In the genomic region with DNA sequence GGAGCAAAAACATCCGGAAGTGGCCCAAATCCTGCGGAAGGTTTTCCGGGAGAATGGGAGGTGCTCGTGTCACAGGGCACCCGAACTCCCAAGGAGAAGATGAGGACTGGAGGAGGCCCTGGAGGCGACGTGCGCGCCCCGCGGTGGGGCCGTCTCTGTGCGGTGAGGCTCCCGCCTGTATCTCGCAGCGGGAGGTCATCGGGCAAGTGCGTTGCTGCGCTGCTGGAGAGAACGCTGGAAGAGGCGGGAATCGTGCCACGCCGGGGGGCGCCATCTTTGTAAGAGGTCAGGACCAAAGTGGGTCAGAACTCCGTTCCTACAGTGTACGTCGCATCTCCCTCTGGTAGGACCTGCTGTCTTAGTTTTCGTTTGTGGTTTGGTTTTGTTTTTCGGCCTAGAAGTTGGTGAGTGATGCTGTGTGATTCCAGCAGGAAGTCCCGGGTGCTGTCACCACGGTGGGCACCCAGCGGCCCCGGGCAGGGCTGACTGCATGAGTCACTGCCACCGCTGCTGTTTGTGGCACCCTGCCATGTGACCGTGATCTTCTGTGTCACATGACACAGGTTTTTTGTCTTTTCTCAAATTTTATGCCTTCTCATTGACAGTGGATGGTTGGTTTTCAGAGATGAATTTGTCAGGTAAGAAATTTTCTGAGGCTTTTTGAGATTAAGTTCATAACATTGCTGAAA, we compare ENCODE assay signal across 26 cellular contexts.
A peak's percentile ranks its signal among the peaks of the same experiment; 100 is the strongest.
DNase-seq lines count a peak whose midpoint lies in the region; ATAC-seq lines count a peak whose summit lies in the region.
"Had no signal": no experiment of that assay in that cellular context is flagged by ENCODE, and none has a peak within 500 bp of the region (broad histone marks: within the 10 kb centered on the region; RNA-seq: fewer than 3 reads in every experiment).

No MANE protein-coding gene starts in this region.

- H3K27ac Mint-ChIP-seq in stimulated activated naive CD8-positive, alpha-beta T cell treated with anti-CD3 and anti-CD28 coated beads, Interleukin-15, amount 100 ng/mL, for 72 hours = peak overlapping the region in 1 of 2 donors; percentile 19
- H3K27ac Mint-ChIP-seq: activated CD4-positive, alpha-beta T cell treated with anti-CD3 and anti-CD28 coated beads, Interleukin-2, amount 10 ng/mL, durations not matched to agents 7 days and 5 days; brain had no signal

- DNase-seq in stimulated activated naive CD8-positive, alpha-beta T cell treated with anti-CD3 and anti-CD28 coated beads, Interleukin-15, amount 100 ng/mL, for 72 hours = no peak
- no peak for DNase-seq in stimulated activated naive CD8-positive, alpha-beta T cell treated with anti-CD3 and anti-CD28 coated beads, Interleukin-15, Interleukin-2, amounts not matched to agents 100 U/mL and 50 U/mL, for 24 hours
- DNase-seq in MV-4-11 (lab: John Stamatoyannopoulos, UW) (peak; percentile 75), astrocyte of the hippocampus (ENCODE audit: low read depth, low spot score) (peak; percentile 34), GM19240 (ENCODE audit: insufficient read length, low spot score) (no peak), iPS-NIHi11 (ENCODE audit: low spot score) (no peak)
- DNase-seq in effector CD4-positive, alpha-beta T cell = no peak
- DNase-seq: activated CD4-positive, alpha-beta T cell treated with anti-CD3 and anti-CD28 coated beads, Interleukin-2, amount 10 ng/mL, durations not matched to agents 7 days and 5 days; activated effector memory CD4-positive, alpha-beta T cell treated with Interleukin-2 at 50 U/mL for 16 hours; Caco-2; effector CD8-positive, alpha-beta T cell; foreskin keratinocyte; hippocampal formation; naive B cell; NCI-H1092 treated with DMSO at 0.1 percent for 48 hours; NCI-H1930; NCI-H2227 treated with DMSO at 0.1 percent for 48 hours; NCI-H774; small intestine; stimulated activated CD4-positive, alpha-beta T cell treated with anti-CD3 and anti-CD28 coated beads, Interleukin-1b, Interleukin-23, amount 100 ng/mL, for 48 hours; substantia nigra; WERI-Rb-1 had no signal

- no peak overlapping the region for H3K4me3 Mint-ChIP-seq in stimulated activated naive CD8-positive, alpha-beta T cell treated with anti-CD3 and anti-CD28 coated beads, Interleukin-15, amount 100 ng/mL, for 72 hours
- H3K4me3 Mint-ChIP-seq: activated CD4-positive, alpha-beta T cell treated with anti-CD3 and anti-CD28 coated beads, Interleukin-2, amount 10 ng/mL, durations not matched to agents 7 days and 5 days; brain; naive B cell had no signal

- peaks cover 25% of the 10 kb centered on the region for H3K27me3 Mint-ChIP-seq in stimulated activated naive CD8-positive, alpha-beta T cell treated with anti-CD3 and anti-CD28 coated beads, Interleukin-15, amount 100 ng/mL, for 72 hours
- H3K27me3 Mint-ChIP-seq: activated CD4-positive, alpha-beta T cell treated with anti-CD3 and anti-CD28 coated beads, Interleukin-2, amount 10 ng/mL, durations not matched to agents 7 days and 5 days had no signal

- ATAC-seq in stimulated activated naive CD8-positive, alpha-beta T cell treated with anti-CD3 and anti-CD28 coated beads, Interleukin-15, amount 100 ng/mL, for 72 hours = peak; percentile 23
- ATAC-seq in stimulated activated naive CD8-positive, alpha-beta T cell treated with anti-CD3 and anti-CD28 coated beads, Interleukin-15, Interleukin-2, amounts not matched to agents 100 U/mL and 50 U/mL, for 24 hours = no peak
- no peak for ATAC-seq in GM19324 (IDR thresholded peaks at IDR 0.05; ENCODE audit: low FRiP score, unreplicated experiment)
- ATAC-seq: foreskin keratinocyte, left lung, SK-N-SH treated with all-trans-retinoic acid at 6 μM for 48 hours had no signal

- H3K4me1 Mint-ChIP-seq in stimulated activated naive CD8-positive, alpha-beta T cell treated with anti-CD3 and anti-CD28 coated beads, Interleukin-15, amount 100 ng/mL, for 72 hours = no peaks in the 10 kb centered on the region
- H3K4me1 Mint-ChIP-seq: activated CD4-positive, alpha-beta T cell treated with anti-CD3 and anti-CD28 coated beads, Interleukin-2, amount 10 ng/mL, durations not matched to agents 7 days and 5 days; brain; naive B cell had no signal

- H3K9me3 Mint-ChIP-seq in stimulated activated naive CD8-positive, alpha-beta T cell treated with anti-CD3 and anti-CD28 coated beads, Interleukin-15, amount 100 ng/mL, for 72 hours = no peaks in the 10 kb centered on the region
- H3K9me3 Mint-ChIP-seq: activated CD4-positive, alpha-beta T cell treated with anti-CD3 and anti-CD28 coated beads, Interleukin-2, amount 10 ng/mL, durations not matched to agents 7 days and 5 days; naive B cell had no signal

Comparison
In these comparisons a context has a peak if more than half of its experiments do, and no peak if none do; other contexts are left out.
1. DNase-seq: peak in MV-4-11 (single experiment) and astrocyte of the hippocampus (single experiment); none in stimulated activated naive CD8-positive, alpha-beta T cell treated with anti-CD3 and anti-CD28 coated beads, Interleukin-15, amount 100 ng/mL, for 72 hours (0 of 2), stimulated activated naive CD8-positive, alpha-beta T cell treated with anti-CD3 and anti-CD28 coated beads, Interleukin-15, Interleukin-2, amounts not matched to agents 100 U/mL and 50 U/mL, for 24 hours (single experiment), GM19240 (single experiment), iPS-NIHi11 (single experiment) and effector CD4-positive, alpha-beta T cell (single experiment).